In genomic region chr2:180125245-180125962, GRCh38 we compare ENCODE assay signal across 8 cellular contexts.
DNase-seq lines count a peak whose midpoint lies in the region; ATAC-seq and TF ChIP-seq lines count a peak whose summit lies in the region.

No MANE protein-coding gene starts in this region.

- no peak overlapping the region for H3K4me3 ChIP-seq in WI38 (ENCODE audit: low read depth, low read length)
- no peak overlapping the region for H3K4me3 ChIP-seq in choroid plexus epithelial cell (ENCODE audit: low read depth, low read length)

- TF ChIP-seq CTCF in WI38 (IDR thresholded peaks at IDR 0.05; ENCODE audit: low read depth, low read length) (peak; percentile 57), choroid plexus epithelial cell (conservative IDR thresholded peaks at IDR 0.05; ENCODE audit: low read depth, low read length) (peak; percentile 86)

- ATAC-seq in GM18867 (IDR thresholded peaks at IDR 0.05; ENCODE audit: unreplicated experiment) (peak; percentile 77), HG03159 (IDR thresholded peaks at IDR 0.05; ENCODE audit: unreplicated experiment) (peak; percentile 74)

- peak; percentile 83 for DNase-seq in AG08396 (ENCODE audit: low spot score)
- DNase-seq in NCI-H2196 treated with DMSO at 0.1 percent for 48 hours (lab: John Stamatoyannopoulos, UW; ENCODE audit: unreplicated experiment): peak; percentile 69
- peak; percentile 99 for DNase-seq in choroid plexus epithelial cell (ENCODE audit: low read depth)
- peak; percentile 93 for DNase-seq in left kidney (ENCODE audit: low read depth, low spot score)
- DNase-seq in stimulated activated CD4-positive, alpha-beta T cell treated with anti-CD3 and anti-CD28 coated beads, Interleukin-4, amount 100 ng/mL, for 4 hours: peak; percentile 16 to 52

Comparison
In these comparisons a context has a peak if more than half of its experiments do, and no peak if none do; other contexts are left out.
1. DNase-seq: peak in every context shown above with its lines; median percentile 99 in choroid plexus epithelial cell; 93 in left kidney; 83 in AG08396; 69 in NCI-H2196 treated with DMSO at 0.1 percent for 48 hours; 34 in stimulated activated CD4-positive, alpha-beta T cell treated with anti-CD3 and anti-CD28 coated beads, Interleukin-4, amount 100 ng/mL, for 4 hours.